In the genomic region with DNA sequence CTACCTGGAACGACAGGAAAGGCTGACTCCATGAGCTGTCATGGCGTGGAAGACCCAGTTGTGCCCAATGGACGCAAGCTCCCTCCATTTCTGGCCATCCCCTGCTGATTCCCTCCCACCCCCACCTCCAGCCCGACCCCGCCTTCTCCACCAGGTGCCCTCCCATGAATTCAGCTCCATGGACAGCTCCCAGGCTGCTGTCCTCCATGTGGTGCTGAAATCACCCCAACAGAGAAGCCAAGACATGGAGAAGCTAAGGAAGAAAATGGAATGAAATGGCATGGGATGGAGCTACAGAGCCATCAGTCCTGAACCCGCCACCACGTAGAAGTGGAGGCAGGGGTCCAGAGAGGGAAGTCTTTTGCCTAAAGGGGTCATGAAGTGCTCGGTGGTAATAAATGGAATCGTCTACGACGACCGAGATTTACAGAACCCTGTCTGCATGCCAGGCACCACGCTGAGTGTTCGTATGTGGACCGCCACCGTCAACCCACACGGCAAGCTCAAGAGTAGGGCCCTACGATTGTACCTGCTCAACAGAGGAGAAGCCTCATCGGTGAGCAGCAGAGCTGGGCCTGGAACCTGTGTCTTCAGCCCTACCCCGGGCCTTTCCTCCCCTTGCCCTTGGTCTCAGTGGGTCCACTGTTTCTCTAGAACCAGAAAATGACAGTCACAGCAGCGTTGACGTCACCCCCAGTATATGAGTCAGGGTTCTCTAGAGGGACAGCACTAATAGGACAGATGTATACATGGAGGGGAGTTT, we compare ENCODE assay signal across 1 cellular context.
A peak's percentile ranks its signal among the peaks of the same experiment; 100 is the strongest.
TF ChIP-seq lines count a peak whose summit lies in the region.

No MANE protein-coding gene starts in this region.

TF ChIP-seq in K562, 482 proteins besides CTCF, POLR2A, EP300 and RAD21 (continued from another document):
- TF ChIP-seq, protein P1, sequence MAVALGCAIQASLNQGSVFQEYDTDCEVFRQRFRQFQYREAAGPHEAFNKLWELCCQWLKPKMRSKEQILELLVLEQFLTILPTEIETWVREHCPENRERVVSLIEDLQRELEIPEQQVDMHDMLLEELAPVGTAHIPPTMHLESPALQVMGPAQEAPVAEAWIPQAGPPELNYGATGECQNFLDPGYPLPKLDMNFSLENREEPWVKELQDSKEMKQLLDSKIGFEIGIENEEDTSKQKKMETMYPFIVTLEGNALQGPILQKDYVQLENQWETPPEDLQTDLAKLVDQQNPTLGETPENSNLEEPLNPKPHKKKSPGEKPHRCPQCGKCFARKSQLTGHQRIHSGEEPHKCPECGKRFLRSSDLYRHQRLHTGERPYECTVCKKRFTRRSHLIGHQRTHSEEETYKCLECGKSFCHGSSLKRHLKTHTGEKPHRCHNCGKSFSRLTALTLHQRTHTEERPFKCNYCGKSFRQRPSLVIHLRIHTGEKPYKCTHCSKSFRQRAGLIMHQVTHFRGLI (CRISPR knock-in tag; IDR thresholded peaks at IDR 0.05), result no peak
- TF ChIP-seq ZNF551 (CRISPR knock-in tag; IDR thresholded peaks at IDR 0.05), result no peak
- no peak for TF ChIP-seq HNRNPH1 (optimal IDR thresholded peaks at IDR 0.05; ENCODE audit: low read depth, low read length)
- TF ChIP-seq ZNF766 (CRISPR knock-in tag; conservative IDR thresholded peaks at IDR 0.05), result peak; percentile 98
- peak; percentile 57; the same call in 1 of the 2 replicates for TF ChIP-seq ZNF668 (CRISPR knock-in tag; IDR thresholded peaks at IDR 0.05)
- TF ChIP-seq, protein P2, sequence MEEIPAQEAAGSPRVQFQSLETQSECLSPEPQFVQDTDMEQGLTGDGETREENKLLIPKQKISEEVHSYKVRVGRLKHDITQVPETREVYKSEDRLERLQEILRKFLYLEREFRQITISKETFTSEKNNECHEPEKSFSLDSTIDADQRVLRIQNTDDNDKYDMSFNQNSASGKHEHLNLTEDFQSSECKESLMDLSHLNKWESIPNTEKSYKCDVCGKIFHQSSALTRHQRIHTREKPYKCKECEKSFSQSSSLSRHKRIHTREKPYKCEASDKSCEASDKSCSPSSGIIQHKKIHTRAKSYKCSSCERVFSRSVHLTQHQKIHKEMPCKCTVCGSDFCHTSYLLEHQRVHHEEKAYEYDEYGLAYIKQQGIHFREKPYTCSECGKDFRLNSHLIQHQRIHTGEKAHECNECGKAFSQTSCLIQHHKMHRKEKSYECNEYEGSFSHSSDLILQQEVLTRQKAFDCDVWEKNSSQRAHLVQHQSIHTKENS (CRISPR knock-in tag; IDR thresholded peaks at IDR 0.05), result no peak
- no peak for TF ChIP-seq SPI1 (IDR thresholded peaks at IDR 0.05; ENCODE audit: borderline replicate concordance, low read depth, low read length)
- TF ChIP-seq TBL1XR1 (IDR thresholded peaks at IDR 0.05; ENCODE audit: low read length in 2 of 2), result no peak
- TF ChIP-seq ZNF232 (CRISPR knock-in tag; IDR thresholded peaks at IDR 0.05), result peak; percentile 99
